29 cellular contexts compared by ENCODE assay signal in the genomic region with DNA sequence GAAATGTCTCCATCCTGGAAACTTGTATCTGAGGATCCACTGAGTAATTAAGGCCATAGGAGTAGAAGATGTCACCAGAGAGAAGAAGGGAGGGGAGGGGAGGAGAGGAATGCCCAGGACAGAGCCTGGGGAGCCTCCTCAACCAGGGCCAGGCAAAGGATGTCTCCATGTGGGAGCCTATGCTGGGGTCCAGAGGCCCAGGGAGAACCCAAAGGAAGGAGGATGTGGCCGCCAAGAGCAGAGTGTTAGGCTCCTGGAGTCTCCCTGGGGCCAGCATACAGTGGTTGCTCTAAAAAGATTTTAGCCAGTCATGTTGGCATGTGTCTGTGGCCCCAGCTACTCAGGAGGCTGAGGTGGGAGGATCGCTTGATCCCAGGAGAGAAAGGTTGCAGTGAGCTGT.
"Had no signal": no experiment of that assay in that cellular context is flagged by ENCODE, and none has a peak within 500 bp of the region (broad histone marks: within the 10 kb centered on the region; RNA-seq: fewer than 3 reads in every experiment).

No MANE protein-coding gene starts in this region.

- H3K4me1 ChIP-seq: pancreas, prostate gland, right atrium auricular region, right lobe of liver, spleen, thyroid gland, tibial nerve, upper lobe of left lung, uterus had no signal

- H3K27ac ChIP-seq: pancreas, prostate gland, right atrium auricular region, right lobe of liver, skin epidermis, spleen, thoracic aorta, thyroid gland, tibial nerve, upper lobe of left lung, uterus had no signal

- H3K9me3 Mint-ChIP-seq: naive thymus-derived CD8-positive, alpha-beta T cell; natural killer cell treated with Interleukin-12 subunit alpha and Interleukin-12 subunit beta and Interleukin-15 and Interleukin-18, amount 100 ng/mL, for 72 hours; nephron progenitor cell; neural crest cell; stimulated activated memory B cell treated with anti-CD40 and anti-IgM and Interleukin-4, amounts not matched to agents 10 μg/mL and 1 μg/mL and 100 μg/mL, for 72 hours; stimulated activated naive CD8-positive, alpha-beta T cell treated with anti-CD3 and anti-CD28 coated beads, Interleukin-15, amount 100 ng/mL, for 72 hours had no signal

- DNase-seq: naive B cell; naive thymus-derived CD8-positive, alpha-beta T cell; nephron progenitor cell; occipital lobe; pancreas; retina; right lobe of liver; spleen; stimulated activated CD4-positive, alpha-beta T cell treated with anti-CD3 and anti-CD28 coated beads, Interleukin-12 subunit alpha, Interleukin-12 subunit beta, amount 100 ng/mL, for 4 hours; stimulated activated CD4-positive, alpha-beta T cell treated with anti-CD3 and anti-CD28 coated beads, Interleukin-1b, Interleukin-23, amount 100 ng/mL, for 48 hours; stimulated activated CD4-positive, alpha-beta T cell treated with anti-CD3 and anti-CD28 coated beads, Interleukin-4, amount 100 ng/mL, for 1 hour; stimulated activated CD4-positive, alpha-beta T cell treated with anti-CD3 and anti-CD28 coated beads, Interleukin-4, amount 100 ng/mL, for 4 hours; stimulated activated CD8-positive, alpha-beta memory T cell treated with anti-CD3 and anti-CD28 coated beads, Interleukin-4, amount 100 ng/mL, for 48 hours; stimulated activated naive CD4-positive, alpha-beta T cell; stimulated activated naive CD8-positive, alpha-beta T cell treated with anti-CD3 and anti-CD28 coated beads, Interleukin-15, amount 100 ng/mL, for 72 hours; stimulated activated naive CD8-positive, alpha-beta T cell treated with anti-CD3 and anti-CD28 coated beads, Interleukin-15, Interleukin-2, amounts not matched to agents 100 U/mL and 50 U/mL, for 24 hours; thyroid gland; trophoblast cell; upper lobe of left lung; uterus had no signal

- H3K4me3 Mint-ChIP-seq: naive thymus-derived CD8-positive, alpha-beta T cell; natural killer cell treated with Interleukin-12 subunit alpha and Interleukin-12 subunit beta and Interleukin-15 and Interleukin-18, amount 100 ng/mL, for 72 hours; neural crest cell; stimulated activated memory B cell treated with anti-CD40 and anti-IgM and Interleukin-4, amounts not matched to agents 10 μg/mL and 1 μg/mL and 100 μg/mL, for 72 hours; stimulated activated naive CD8-positive, alpha-beta T cell treated with anti-CD3 and anti-CD28 coated beads, Interleukin-15, amount 100 ng/mL, for 72 hours had no signal

- H3K9me3 ChIP-seq: pancreas, prostate gland, right atrium auricular region, right lobe of liver, spleen, thoracic aorta, thyroid gland, tibial nerve, upper lobe of left lung, uterus had no signal

- H3K36me3 Mint-ChIP-seq: naive B cell; naive thymus-derived CD8-positive, alpha-beta T cell; natural killer cell treated with Interleukin-12 subunit alpha and Interleukin-12 subunit beta and Interleukin-15 and Interleukin-18, amount 100 ng/mL, for 72 hours; stimulated activated memory B cell treated with anti-CD40 and anti-IgM and Interleukin-4, amounts not matched to agents 10 μg/mL and 1 μg/mL and 100 μg/mL, for 72 hours had no signal

- H3K27ac Mint-ChIP-seq: naive thymus-derived CD8-positive, alpha-beta T cell; natural killer cell treated with Interleukin-12 subunit alpha and Interleukin-12 subunit beta and Interleukin-15 and Interleukin-18, amount 100 ng/mL, for 72 hours; nephron progenitor cell; stimulated activated memory B cell treated with anti-CD40 and anti-IgM and Interleukin-4, amounts not matched to agents 10 μg/mL and 1 μg/mL and 100 μg/mL, for 72 hours; stimulated activated naive CD8-positive, alpha-beta T cell treated with anti-CD3 and anti-CD28 coated beads, Interleukin-15, amount 100 ng/mL, for 72 hours had no signal

- H3K27me3 ChIP-seq: pancreas, right atrium auricular region, right lobe of liver, thyroid gland, tibial nerve, upper lobe of left lung, uterus had no signal

- H3K4me3 ChIP-seq: pancreas, prostate gland, right atrium auricular region, right lobe of liver, skin epidermis, smooth muscle cell, spleen, thoracic aorta, thyroid gland, tibial nerve, upper lobe of left lung, uterus had no signal

- H3K36me3 ChIP-seq: pancreas, prostate gland, right atrium auricular region, right lobe of liver, spleen, thoracic aorta, thyroid gland, tibial nerve, upper lobe of left lung, uterus had no signal

- H3K4me2 ChIP-seq: smooth muscle cell had no signal

- H3K4me1 Mint-ChIP-seq: naive B cell; neural crest cell; stimulated activated memory B cell treated with anti-CD40 and anti-IgM and Interleukin-4, amounts not matched to agents 10 μg/mL and 1 μg/mL and 100 μg/mL, for 72 hours had no signal
